In genomic region chr4:77040856-77041576, GRCh38 we compare ENCODE assay signal across 19 cellular contexts. TPM values are rescaled to one million over a fixed set of nuclear protein-coding genes. Genes with fewer than 3 reads are reported as not detected.
A peak's percentile ranks its signal among the peaks of the same experiment; 100 is the strongest.
DNase-seq lines count a peak whose midpoint lies in the region; ATAC-seq, FAIRE-seq and TF ChIP-seq lines count a peak whose summit lies in the region.
"Had no signal": no experiment of that assay in that cellular context is flagged by ENCODE, and none has a peak within 500 bp of the region (broad histone marks: within the 10 kb centered on the region; RNA-seq: fewer than 3 reads in every experiment).

No MANE protein-coding gene starts in this region.

- no peak overlapping the region for H3K4me2 ChIP-seq in fibroblast of lung (ENCODE audit: extremely low read depth, insufficient read depth, low read length)

- peaks cover 13% of the 10 kb centered on the region for H3K4me1 ChIP-seq in fibroblast of lung (ENCODE audit: control insufficient read depth, extremely low read depth, insufficient read depth, low read length)
- no peaks in the 10 kb centered on the region for H3K4me1 ChIP-seq in small intestine (ENCODE audit: control insufficient read depth in 2 of 2, insufficient read depth in 1 of 2, low read depth in 1 of 2, low read length in 1 of 2)
- H3K4me1 ChIP-seq: body of pancreas had no signal

- H3K9me3 ChIP-seq in fibroblast of lung (ENCODE audit: control insufficient read depth, insufficient read depth, low read depth, low read length) (no peaks in the 10 kb centered on the region), small intestine (ENCODE audit: control insufficient read depth, low read depth) (no peaks in the 10 kb centered on the region)
- H3K9me3 ChIP-seq: body of pancreas, sigmoid colon, stomach had no signal

- H3K27ac ChIP-seq in HL-60 (replicated peaks) (peak overlapping the region; percentile 20), fibroblast of lung (ENCODE audit: insufficient read depth, low read length) (peak overlapping the region; percentile 34), small intestine (ENCODE audit: low read depth in 1 of 2, low read length in 1 of 2) (no peak overlapping the region)
- H3K27ac ChIP-seq: body of pancreas, RWPE1, sigmoid colon, stomach had no signal

- H2AFZ ChIP-seq in fibroblast of lung (ENCODE audit: low read length): no peak overlapping the region

- ATAC-seq in HG02588 (IDR thresholded peaks at IDR 0.05; ENCODE audit: unreplicated experiment): no peak
- ATAC-seq: body of pancreas had no signal

- H3K79me2 ChIP-seq in fibroblast of lung (ENCODE audit: control insufficient read depth, insufficient read depth, low read length): no peaks in the 10 kb centered on the region

- POLR2A ChIA-PET in GM10248 (lab: Yijun Ruan, JAX): no interaction called here

- DNase-seq in HL-60 (ENCODE audit: low read depth in 1 of 2, low spot score in 1 of 2): peak in 1 of 2 experiments; percentile 31
- DNase-seq in OCI-M1 (lab: John Stamatoyannopoulos, UW): peak; percentile 55
- peak; percentile 44 to 47 for DNase-seq in fibroblast of lung (ENCODE audit: low read depth in 2 of 2)
- peak; percentile 72 for DNase-seq in small intestine
- no peak for DNase-seq in superior temporal gyrus (ENCODE audit: extremely low spot score)
- DNase-seq in GM10248 (ENCODE audit: extremely low spot score): no peak
- DNase-seq: activated CD8-positive, alpha-beta memory T cell treated with anti-CD3 and anti-CD28 coated beads for 24 hours; activated gamma-delta T cell; body of pancreas; GOT3; head of caudate nucleus; left cardiac atrium; MM.1S; NCI-H345; sigmoid colon; stomach; T-helper 9 cell had no signal

- H3K27me3 ChIP-seq in HL-60 (ENCODE audit: insufficient read depth, poor library complexity, severe bottlenecking) (no peaks in the 10 kb centered on the region), fibroblast of lung (ENCODE audit: control insufficient read depth, insufficient read depth, low read length) (no peaks in the 10 kb centered on the region), small intestine (ENCODE audit: control insufficient read depth in 2 of 2, insufficient read depth in 2 of 2, low read length in 2 of 2) (no peaks in the 10 kb centered on the region)
- H3K27me3 ChIP-seq: body of pancreas, sigmoid colon, stomach had no signal

- H3K36me3 ChIP-seq in fibroblast of lung (ENCODE audit: control insufficient read depth, insufficient read depth, low read length) (peaks cover 1% of the 10 kb centered on the region), small intestine (ENCODE audit: control insufficient read depth in 2 of 2, insufficient read depth in 2 of 2, low read length in 2 of 2) (peaks cover 0 to 4% of the 10 kb centered on the region in 2 donors)

- WGBS in small intestine, 3 donors: 15 to 55% (median 31%) methylated on average over 2 of the region's 2 CpGs

- CTCF ChIA-PET in GM10248 (lab: Yijun Ruan, JAX): interaction anchor here (0.9 to 4.3 kb wide), 3 partner anchors 11 to 163 kb away, joined by 4 to 13 read pairs (median 6); no protein-coding TSS in a partner anchor

- no peak for FAIRE-seq in small intestine (lab: Jason Lieb, UNC)

- H4K20me1 ChIP-seq in fibroblast of lung (ENCODE audit: control insufficient read depth, extremely low read depth, insufficient read depth, low read length): no peaks in the 10 kb centered on the region

- H3K9ac ChIP-seq in fibroblast of lung (ENCODE audit: insufficient read depth, low read length): no peak overlapping the region

- no peak overlapping the region for H3K4me3 ChIP-seq in HL-60 (replicated peaks; ENCODE audit: insufficient read depth, low read length)
- H3K4me3 ChIP-seq in fibroblast of lung (replicated peaks in 1 of 4; ENCODE audit: control extremely low read depth in 1 of 4, insufficient read depth in 1 of 4, low read depth in 3 of 4, low read length in 4 of 4): no peak overlapping the region
- no peak overlapping the region for H3K4me3 ChIP-seq in small intestine (ENCODE audit: low read depth in 1 of 2, low read length in 2 of 2)
- H3K4me3 ChIP-seq: body of pancreas, sigmoid colon, stomach had no signal

- no peak for TF ChIP-seq CTCF in HL-60 (IDR thresholded peaks at IDR 0.05; ENCODE audit: insufficient read depth, low read length)
- no peak for TF ChIP-seq CTCF in fibroblast of lung (conservative IDR thresholded peaks at IDR 0.05 in 1 of 2, IDR thresholded peaks at IDR 0.05 in 1 of 2; ENCODE audit: low read depth in 1 of 2, low read length in 2 of 2)
- TF ChIP-seq CTCF in GM10248 (IDR thresholded peaks at IDR 0.05; ENCODE audit: control extremely low read depth, extremely low read depth, low read depth, missing control alignments): no peak

RNA-seq across cellular contexts. Expression of gene CCNI, which starts 34.8 kb away (rescaled TPM):
- 117 and 151 TPM in 2 replicates for total RNA-seq in fibroblast of lung
- polyA plus RNA-seq in fibroblast of lung (214 and 216 TPM in 2 replicates), small intestine (100 to 1,000 TPM in 2 of 3 donors, 10 to 100 TPM in 1; 78.9 to 136 (median 125) TPM)
- 173 and 186 TPM in 2 replicates for polyA plus RNA-seq in fibroblast of lung (2012)
- polyA minus RNA-seq in fibroblast of lung (ENCODE audit: low replicate concordance): 322 and 501 TPM in 2 replicates

Comparison
In these comparisons a context has a peak if more than half of its experiments do, and no peak if none do; other contexts are left out.
1. DNase-seq: peak in OCI-M1 (single experiment), fibroblast of lung (2 of 2) and small intestine (single experiment); none in superior temporal gyrus (single experiment) and GM10248 (single experiment).
2. H3K27ac ChIP-seq: peak in HL-60 (single experiment) and fibroblast of lung (single experiment); none in small intestine (0 of 2).